ENCODE assay signal across 8 cellular contexts in genomic region chr15:92625297-92625980, GRCh38. TPM values are rescaled to one million over a fixed set of nuclear protein-coding genes. Genes with fewer than 3 reads are reported as not detected.
A peak's percentile ranks its signal among the peaks of the same experiment; 100 is the strongest.
DNase-seq lines count a peak whose midpoint lies in the region; ATAC-seq lines count a peak whose summit lies in the region.

No MANE protein-coding gene starts in this region.

- H3K27ac Mint-ChIP-seq in activated naive CD4-positive, alpha-beta T cell treated with anti-CD3 and anti-CD28 coated beads, Interleukin-2, amount 50 U/mL, for 72 hours = peak overlapping the region; percentile 91 to 95

- no peaks in the 10 kb centered on the region for H3K36me3 Mint-ChIP-seq in activated naive CD4-positive, alpha-beta T cell treated with anti-CD3 and anti-CD28 coated beads, Interleukin-2, amount 50 U/mL, for 72 hours

- H3K9me3 Mint-ChIP-seq in activated naive CD4-positive, alpha-beta T cell treated with anti-CD3 and anti-CD28 coated beads, Interleukin-2, amount 50 U/mL, for 72 hours = no peaks in the 10 kb centered on the region

- peak; percentile 46 for ATAC-seq in GM19025 (IDR thresholded peaks at IDR 0.05; ENCODE audit: low read depth, unreplicated experiment)
- peak; percentile 68 for ATAC-seq in HG02852 (IDR thresholded peaks at IDR 0.05; ENCODE audit: unreplicated experiment)
- ATAC-seq in activated naive CD4-positive, alpha-beta T cell treated with anti-CD3 and anti-CD28 coated beads, Interleukin-2, amount 50 U/mL, for 72 hours = peak; percentile 91 to 92

- peak in 1 of 2 donors; percentile 28 for DNase-seq in activated naive CD4-positive, alpha-beta T cell treated with anti-CD3 and anti-CD28 coated beads, Interleukin-2, amount 50 U/mL, for 72 hours (ENCODE audit: low spot score in 2 of 2)
- DNase-seq in myocyte (ENCODE audit: low read depth) (peak; percentile 67), RPMI8226 (no peak), dedifferentiated amniotic fluid mesenchymal stem cell (ENCODE audit: extremely low spot score) (no peak), NCI-H1048 (lab: John Stamatoyannopoulos, UW) (no peak)
- DNase-seq in effector CD4-positive, alpha-beta T cell = no peak

RNA-seq across cellular contexts. Expression of gene FAM174B, which starts 30.1 kb away (rescaled TPM):
- 1 to 10 TPM; 3.9 to 5.3 TPM for total RNA-seq in activated naive CD4-positive, alpha-beta T cell treated with anti-CD3 and anti-CD28 coated beads, Interleukin-2, amount 50 U/mL, for 72 hours
- 12.5 and 16.4 TPM in 2 replicates for total RNA-seq in myocyte
- polyA plus RNA-seq in myocyte (2012) = 13.1 TPM
